Comparison of ENCODE assay signal across 1 cellular context in the genomic region with DNA sequence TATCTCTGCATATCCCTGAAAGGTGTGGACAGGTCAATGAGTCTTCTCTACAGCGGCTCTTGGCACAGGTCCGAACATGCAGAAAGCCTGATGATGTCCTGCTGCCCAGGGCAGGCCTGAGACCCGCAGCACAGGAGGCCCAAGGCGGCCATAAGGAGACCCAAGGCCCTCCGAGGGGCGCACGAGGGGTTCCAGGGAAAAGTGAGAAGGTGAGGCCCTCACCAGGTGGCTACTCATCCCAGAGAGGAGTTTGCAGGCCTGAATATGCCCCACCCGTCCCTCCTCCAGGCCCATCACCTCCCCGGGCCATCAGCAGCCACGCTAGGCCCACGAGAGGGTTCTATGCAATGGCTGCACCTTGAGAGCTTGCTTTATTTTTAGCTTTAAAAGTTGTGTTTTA.
TF ChIP-seq lines count a peak whose summit lies in the region.

No MANE protein-coding gene starts in this region.

TF ChIP-seq in H1, 55 proteins besides CTCF, POLR2A, EP300 and RAD21:
- TF ChIP-seq CBX5 (IDR thresholded peaks at IDR 0.05; ENCODE audit: low read depth, low read length) (no peak), PHF8 (conservative IDR thresholded peaks at IDR 0.05; ENCODE audit: low read depth, low read length) (no peak), SAP30 (IDR thresholded peaks at IDR 0.05; ENCODE audit: insufficient read depth, insufficient replicate concordance, low read length) (no peak), RBBP5 (IDR thresholded peaks at IDR 0.05; ENCODE audit: borderline replicate concordance, low read depth, low read length) (no peak), RXRA (IDR thresholded peaks at IDR 0.05; ENCODE audit: insufficient read depth, low read depth, low read length) (no peak), NRF1 (IDR thresholded peaks at IDR 0.05; ENCODE audit: low read depth, low read length) (no peak), SUZ12 (IDR thresholded peaks at IDR 0.05; ENCODE audit: low read length) (no peak), KDM5A (IDR thresholded peaks at IDR 0.05; ENCODE audit: low read length) (no peak), SIX5 (IDR thresholded peaks at IDR 0.05; ENCODE audit: low read depth, low read length) (no peak), EGR1 (IDR thresholded peaks at IDR 0.05; ENCODE audit: borderline replicate concordance, low read depth, low read length) (no peak), ZNF274 (IDR thresholded peaks at IDR 0.05; ENCODE audit: borderline replicate concordance, extremely low read depth, low read length) (no peak), YY1 (IDR thresholded peaks at IDR 0.05; ENCODE audit: low read depth, low read length) (no peak), FOSL1 (IDR thresholded peaks at IDR 0.05; ENCODE audit: insufficient read depth, low read depth, low read length) (no peak), MAFK (IDR thresholded peaks at IDR 0.05; ENCODE audit: low read depth, low read length) (no peak)
- TF ChIP-seq, protein P1, sequence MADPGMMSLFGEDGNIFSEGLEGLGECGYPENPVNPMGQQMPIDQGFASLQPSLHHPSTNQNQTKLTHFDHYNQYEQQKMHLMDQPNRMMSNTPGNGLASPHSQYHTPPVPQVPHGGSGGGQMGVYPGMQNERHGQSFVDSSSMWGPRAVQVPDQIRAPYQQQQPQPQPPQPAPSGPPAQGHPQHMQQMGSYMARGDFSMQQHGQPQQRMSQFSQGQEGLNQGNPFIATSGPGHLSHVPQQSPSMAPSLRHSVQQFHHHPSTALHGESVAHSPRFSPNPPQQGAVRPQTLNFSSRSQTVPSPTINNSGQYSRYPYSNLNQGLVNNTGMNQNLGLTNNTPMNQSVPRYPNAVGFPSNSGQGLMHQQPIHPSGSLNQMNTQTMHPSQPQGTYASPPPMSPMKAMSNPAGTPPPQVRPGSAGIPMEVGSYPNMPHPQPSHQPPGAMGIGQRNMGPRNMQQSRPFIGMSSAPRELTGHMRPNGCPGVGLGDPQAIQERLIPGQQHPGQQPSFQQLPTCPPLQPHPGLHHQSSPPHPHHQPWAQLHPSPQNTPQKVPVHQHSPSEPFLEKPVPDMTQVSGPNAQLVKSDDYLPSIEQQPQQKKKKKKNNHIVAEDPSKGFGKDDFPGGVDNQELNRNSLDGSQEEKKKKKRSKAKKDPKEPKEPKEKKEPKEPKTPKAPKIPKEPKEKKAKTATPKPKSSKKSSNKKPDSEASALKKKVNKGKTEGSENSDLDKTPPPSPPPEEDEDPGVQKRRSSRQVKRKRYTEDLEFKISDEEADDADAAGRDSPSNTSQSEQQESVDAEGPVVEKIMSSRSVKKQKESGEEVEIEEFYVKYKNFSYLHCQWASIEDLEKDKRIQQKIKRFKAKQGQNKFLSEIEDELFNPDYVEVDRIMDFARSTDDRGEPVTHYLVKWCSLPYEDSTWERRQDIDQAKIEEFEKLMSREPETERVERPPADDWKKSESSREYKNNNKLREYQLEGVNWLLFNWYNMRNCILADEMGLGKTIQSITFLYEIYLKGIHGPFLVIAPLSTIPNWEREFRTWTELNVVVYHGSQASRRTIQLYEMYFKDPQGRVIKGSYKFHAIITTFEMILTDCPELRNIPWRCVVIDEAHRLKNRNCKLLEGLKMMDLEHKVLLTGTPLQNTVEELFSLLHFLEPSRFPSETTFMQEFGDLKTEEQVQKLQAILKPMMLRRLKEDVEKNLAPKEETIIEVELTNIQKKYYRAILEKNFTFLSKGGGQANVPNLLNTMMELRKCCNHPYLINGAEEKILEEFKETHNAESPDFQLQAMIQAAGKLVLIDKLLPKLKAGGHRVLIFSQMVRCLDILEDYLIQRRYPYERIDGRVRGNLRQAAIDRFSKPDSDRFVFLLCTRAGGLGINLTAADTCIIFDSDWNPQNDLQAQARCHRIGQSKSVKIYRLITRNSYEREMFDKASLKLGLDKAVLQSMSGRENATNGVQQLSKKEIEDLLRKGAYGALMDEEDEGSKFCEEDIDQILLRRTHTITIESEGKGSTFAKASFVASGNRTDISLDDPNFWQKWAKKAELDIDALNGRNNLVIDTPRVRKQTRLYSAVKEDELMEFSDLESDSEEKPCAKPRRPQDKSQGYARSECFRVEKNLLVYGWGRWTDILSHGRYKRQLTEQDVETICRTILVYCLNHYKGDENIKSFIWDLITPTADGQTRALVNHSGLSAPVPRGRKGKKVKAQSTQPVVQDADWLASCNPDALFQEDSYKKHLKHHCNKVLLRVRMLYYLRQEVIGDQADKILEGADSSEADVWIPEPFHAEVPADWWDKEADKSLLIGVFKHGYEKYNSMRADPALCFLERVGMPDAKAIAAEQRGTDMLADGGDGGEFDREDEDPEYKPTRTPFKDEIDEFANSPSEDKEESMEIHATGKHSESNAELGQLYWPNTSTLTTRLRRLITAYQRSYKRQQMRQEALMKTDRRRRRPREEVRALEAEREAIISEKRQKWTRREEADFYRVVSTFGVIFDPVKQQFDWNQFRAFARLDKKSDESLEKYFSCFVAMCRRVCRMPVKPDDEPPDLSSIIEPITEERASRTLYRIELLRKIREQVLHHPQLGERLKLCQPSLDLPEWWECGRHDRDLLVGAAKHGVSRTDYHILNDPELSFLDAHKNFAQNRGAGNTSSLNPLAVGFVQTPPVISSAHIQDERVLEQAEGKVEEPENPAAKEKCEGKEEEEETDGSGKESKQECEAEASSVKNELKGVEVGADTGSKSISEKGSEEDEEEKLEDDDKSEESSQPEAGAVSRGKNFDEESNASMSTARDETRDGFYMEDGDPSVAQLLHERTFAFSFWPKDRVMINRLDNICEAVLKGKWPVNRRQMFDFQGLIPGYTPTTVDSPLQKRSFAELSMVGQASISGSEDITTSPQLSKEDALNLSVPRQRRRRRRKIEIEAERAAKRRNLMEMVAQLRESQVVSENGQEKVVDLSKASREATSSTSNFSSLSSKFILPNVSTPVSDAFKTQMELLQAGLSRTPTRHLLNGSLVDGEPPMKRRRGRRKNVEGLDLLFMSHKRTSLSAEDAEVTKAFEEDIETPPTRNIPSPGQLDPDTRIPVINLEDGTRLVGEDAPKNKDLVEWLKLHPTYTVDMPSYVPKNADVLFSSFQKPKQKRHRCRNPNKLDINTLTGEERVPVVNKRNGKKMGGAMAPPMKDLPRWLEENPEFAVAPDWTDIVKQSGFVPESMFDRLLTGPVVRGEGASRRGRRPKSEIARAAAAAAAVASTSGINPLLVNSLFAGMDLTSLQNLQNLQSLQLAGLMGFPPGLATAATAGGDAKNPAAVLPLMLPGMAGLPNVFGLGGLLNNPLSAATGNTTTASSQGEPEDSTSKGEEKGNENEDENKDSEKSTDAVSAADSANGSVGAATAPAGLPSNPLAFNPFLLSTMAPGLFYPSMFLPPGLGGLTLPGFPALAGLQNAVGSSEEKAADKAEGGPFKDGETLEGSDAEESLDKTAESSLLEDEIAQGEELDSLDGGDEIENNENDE (IDR thresholded peaks at IDR 0.05; ENCODE audit: insufficient replicate concordance, low read length): no peak
- TF ChIP-seq, protein P2, sequence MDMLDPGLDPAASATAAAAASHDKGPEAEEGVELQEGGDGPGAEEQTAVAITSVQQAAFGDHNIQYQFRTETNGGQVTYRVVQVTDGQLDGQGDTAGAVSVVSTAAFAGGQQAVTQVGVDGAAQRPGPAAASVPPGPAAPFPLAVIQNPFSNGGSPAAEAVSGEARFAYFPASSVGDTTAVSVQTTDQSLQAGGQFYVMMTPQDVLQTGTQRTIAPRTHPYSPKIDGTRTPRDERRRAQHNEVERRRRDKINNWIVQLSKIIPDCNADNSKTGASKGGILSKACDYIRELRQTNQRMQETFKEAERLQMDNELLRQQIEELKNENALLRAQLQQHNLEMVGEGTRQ (IDR thresholded peaks at IDR 0.05; ENCODE audit: low read length): no peak
- TF ChIP-seq, protein P3, sequence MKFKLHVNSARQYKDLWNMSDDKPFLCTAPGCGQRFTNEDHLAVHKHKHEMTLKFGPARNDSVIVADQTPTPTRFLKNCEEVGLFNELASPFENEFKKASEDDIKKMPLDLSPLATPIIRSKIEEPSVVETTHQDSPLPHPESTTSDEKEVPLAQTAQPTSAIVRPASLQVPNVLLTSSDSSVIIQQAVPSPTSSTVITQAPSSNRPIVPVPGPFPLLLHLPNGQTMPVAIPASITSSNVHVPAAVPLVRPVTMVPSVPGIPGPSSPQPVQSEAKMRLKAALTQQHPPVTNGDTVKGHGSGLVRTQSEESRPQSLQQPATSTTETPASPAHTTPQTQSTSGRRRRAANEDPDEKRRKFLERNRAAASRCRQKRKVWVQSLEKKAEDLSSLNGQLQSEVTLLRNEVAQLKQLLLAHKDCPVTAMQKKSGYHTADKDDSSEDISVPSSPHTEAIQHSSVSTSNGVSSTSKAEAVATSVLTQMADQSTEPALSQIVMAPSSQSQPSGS (IDR thresholded peaks at IDR 0.05; ENCODE audit: low read length): no peak
- TF ChIP-seq, protein P4, sequence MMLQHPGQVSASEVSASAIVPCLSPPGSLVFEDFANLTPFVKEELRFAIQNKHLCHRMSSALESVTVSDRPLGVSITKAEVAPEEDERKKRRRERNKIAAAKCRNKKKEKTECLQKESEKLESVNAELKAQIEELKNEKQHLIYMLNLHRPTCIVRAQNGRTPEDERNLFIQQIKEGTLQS (IDR thresholded peaks at IDR 0.05; ENCODE audit: insufficient read depth, low read depth, low read length): no peak
- TF ChIP-seq, protein P5, sequence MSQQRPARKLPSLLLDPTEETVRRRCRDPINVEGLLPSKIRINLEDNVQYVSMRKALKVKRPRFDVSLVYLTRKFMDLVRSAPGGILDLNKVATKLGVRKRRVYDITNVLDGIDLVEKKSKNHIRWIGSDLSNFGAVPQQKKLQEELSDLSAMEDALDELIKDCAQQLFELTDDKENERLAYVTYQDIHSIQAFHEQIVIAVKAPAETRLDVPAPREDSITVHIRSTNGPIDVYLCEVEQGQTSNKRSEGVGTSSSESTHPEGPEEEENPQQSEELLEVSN (IDR thresholded peaks at IDR 0.05): no peak
